In genomic region chr5:52577546-52577945, GRCh38 we compare ENCODE assay signal across 39 cellular contexts.
"Had no signal": no experiment of that assay in that cellular context is flagged by ENCODE, and none has a peak within 500 bp of the region (broad histone marks: within the 10 kb centered on the region; RNA-seq: fewer than 3 reads in every experiment).

No MANE protein-coding gene starts in this region.

- H3K27me3 ChIP-seq: adrenal gland, ascending aorta, body of pancreas, brain microvascular endothelial cell, breast epithelium, cardiac muscle cell had no signal

- H3K4me1 ChIP-seq: adrenal gland, ascending aorta, body of pancreas, breast epithelium had no signal

- H3K27ac ChIP-seq: adrenal gland, ascending aorta, body of pancreas, brain microvascular endothelial cell, breast epithelium, cardiac muscle cell had no signal

- H3K4me3 Mint-ChIP-seq: activated naive CD4-positive, alpha-beta T cell treated with anti-CD3 and anti-CD28 coated beads for 36 hours; activated naive CD4-positive, alpha-beta T cell treated with anti-CD3 and anti-CD28 coated beads, Interleukin-2, amount 10 ng/mL, durations not matched to agents 7 days and 5 days; activated naive CD4-positive, alpha-beta T cell treated with anti-CD3 and anti-CD28 coated beads, Interleukin-2, amount 50 U/mL, for 24 hours; activated naive CD8-positive, alpha-beta T cell; activated naive CD8-positive, alpha-beta T cell treated with anti-CD3 and anti-CD28 coated beads for 36 hours; activated naive CD8-positive, alpha-beta T cell treated with anti-CD3 and anti-CD28 coated beads, Interleukin-2, amount 10 ng/mL, durations not matched to agents 7 days and 5 days; activated naive CD8-positive, alpha-beta T cell treated with anti-CD3 and anti-CD28 coated beads, Interleukin-2, amount 50 U/mL, for 24 hours; activated T-cell treated with anti-CD3 and anti-CD28 coated beads, Interleukin-2, amount 50 U/mL, for 4 hours; activated T-cell treated with anti-CD3 and anti-CD28 coated beads, Interleukin-2, amount 50 U/mL, for 72 hours; activated T-helper 1 cell treated with anti-CD3 and anti-CD28 coated beads, Interleukin-12 subunit alpha, Interleukin-12 subunit beta, Interleukin-2, Interleukin-4 antibody, amounts not matched to agents 30 ng/mL and 10 ng/mL and 1 ng/mL, durations not matched to agents 14 hours and 24 hours and 36 hours; activated T-helper 17 cell treated with anti-CD3 and anti-CD28 coated beads, Interleukin-2, amount 50 U/mL, for 72 hours; brain; central memory CD8-positive, alpha-beta T cell had no signal

- H3K27ac Mint-ChIP-seq: activated naive CD4-positive, alpha-beta T cell treated with anti-CD3 and anti-CD28 coated beads for 36 hours; activated naive CD4-positive, alpha-beta T cell treated with anti-CD3 and anti-CD28 coated beads, Interleukin-2, amount 10 ng/mL, durations not matched to agents 7 days and 5 days; activated naive CD4-positive, alpha-beta T cell treated with anti-CD3 and anti-CD28 coated beads, Interleukin-2, amount 50 U/mL, for 24 hours; activated naive CD4-positive, alpha-beta T cell treated with anti-CD3 and anti-CD28 coated beads, Interleukin-2, amount 50 U/mL, for 72 hours; activated naive CD8-positive, alpha-beta T cell; activated naive CD8-positive, alpha-beta T cell treated with anti-CD3 and anti-CD28 coated beads for 36 hours; activated naive CD8-positive, alpha-beta T cell treated with anti-CD3 and anti-CD28 coated beads, Interleukin-2, amount 10 ng/mL, durations not matched to agents 7 days and 5 days; activated naive CD8-positive, alpha-beta T cell treated with anti-CD3 and anti-CD28 coated beads, Interleukin-2, amount 50 U/mL, for 24 hours; activated T-cell treated with anti-CD3 and anti-CD28 coated beads, Interleukin-2, amount 50 U/mL, for 72 hours; activated T-helper 1 cell treated with anti-CD3 and anti-CD28 coated beads, Interleukin-12 subunit alpha, Interleukin-12 subunit beta, Interleukin-2, Interleukin-4 antibody, amounts not matched to agents 30 ng/mL and 10 ng/mL and 1 ng/mL, durations not matched to agents 14 hours and 24 hours and 36 hours; activated T-helper 17 cell treated with anti-CD3 and anti-CD28 coated beads, Interleukin-2, amount 50 U/mL, for 72 hours; activated T-helper 2 cell treated with anti-CD3 and anti-CD28 coated beads, Interferon-gamma antibody, Interleukin-2, Interleukin-4, amounts not matched to agents 10 μg/mL and 5 μg/mL and 100 μg/mL, durations not matched to agents 14 hours and 24 hours and 36 hours; brain had no signal

- H3K36me3 Mint-ChIP-seq: activated naive CD4-positive, alpha-beta T cell treated with anti-CD3 and anti-CD28 coated beads, Interleukin-2, amount 10 ng/mL, durations not matched to agents 7 days and 5 days; activated naive CD4-positive, alpha-beta T cell treated with anti-CD3 and anti-CD28 coated beads, Interleukin-2, amount 50 U/mL, for 24 hours; activated naive CD4-positive, alpha-beta T cell treated with anti-CD3 and anti-CD28 coated beads, Interleukin-2, amount 50 U/mL, for 72 hours; activated naive CD8-positive, alpha-beta T cell; activated naive CD8-positive, alpha-beta T cell treated with anti-CD3 and anti-CD28 coated beads for 36 hours; activated naive CD8-positive, alpha-beta T cell treated with anti-CD3 and anti-CD28 coated beads, Interleukin-2, amount 10 ng/mL, durations not matched to agents 7 days and 5 days; brain had no signal

- H3K4me1 Mint-ChIP-seq: activated naive CD4-positive, alpha-beta T cell treated with anti-CD3 and anti-CD28 coated beads, Interleukin-2, amount 10 ng/mL, durations not matched to agents 7 days and 5 days; activated naive CD4-positive, alpha-beta T cell treated with anti-CD3 and anti-CD28 coated beads, Interleukin-2, amount 50 U/mL, for 24 hours; activated naive CD8-positive, alpha-beta T cell treated with anti-CD3 and anti-CD28 coated beads for 36 hours; activated naive CD8-positive, alpha-beta T cell treated with anti-CD3 and anti-CD28 coated beads, Interleukin-2, amount 10 ng/mL, durations not matched to agents 7 days and 5 days; activated naive CD8-positive, alpha-beta T cell treated with anti-CD3 and anti-CD28 coated beads, Interleukin-2, amount 50 U/mL, for 24 hours; activated T-helper 17 cell treated with anti-CD3 and anti-CD28 coated beads, Interleukin-2, amount 50 U/mL, for 72 hours; brain; central memory CD8-positive, alpha-beta T cell had no signal

- ATAC-seq: activated naive CD4-positive, alpha-beta T cell treated with anti-CD3 and anti-CD28 coated beads, Interleukin-2, amount 50 U/mL, for 72 hours; activated naive CD8-positive, alpha-beta T cell treated with anti-CD3 and anti-CD28 coated beads, Interleukin-2, amount 50 U/mL, for 24 hours; activated T-cell treated with anti-CD3 and anti-CD28 coated beads, Interleukin-2, amount 50 U/mL, for 4 hours; activated T-cell treated with anti-CD3 and anti-CD28 coated beads, Interleukin-2, amount 50 U/mL, for 72 hours; activated T-helper 17 cell treated with anti-CD3 and anti-CD28 coated beads, Interleukin-2, amount 50 U/mL, for 72 hours; body of pancreas had no signal

- H3K9me3 ChIP-seq: adrenal gland, ascending aorta, body of pancreas, breast epithelium had no signal

- H3K4me3 ChIP-seq: adrenal gland, ascending aorta, body of pancreas, breast epithelium, cardiac muscle cell had no signal

- FAIRE-seq: astrocyte, bronchial epithelial cell, colon had no signal

- H3K9me3 Mint-ChIP-seq: activated naive CD4-positive, alpha-beta T cell treated with anti-CD3 and anti-CD28 coated beads for 36 hours; activated naive CD4-positive, alpha-beta T cell treated with anti-CD3 and anti-CD28 coated beads, Interleukin-2, amount 10 ng/mL, durations not matched to agents 7 days and 5 days; activated naive CD4-positive, alpha-beta T cell treated with anti-CD3 and anti-CD28 coated beads, Interleukin-2, amount 50 U/mL, for 24 hours; activated naive CD4-positive, alpha-beta T cell treated with anti-CD3 and anti-CD28 coated beads, Interleukin-2, amount 50 U/mL, for 72 hours; activated naive CD8-positive, alpha-beta T cell treated with anti-CD3 and anti-CD28 coated beads for 36 hours; activated naive CD8-positive, alpha-beta T cell treated with anti-CD3 and anti-CD28 coated beads, Interleukin-2, amount 10 ng/mL, durations not matched to agents 7 days and 5 days; activated naive CD8-positive, alpha-beta T cell treated with anti-CD3 and anti-CD28 coated beads, Interleukin-2, amount 50 U/mL, for 24 hours; activated T-cell treated with anti-CD3 and anti-CD28 coated beads, Interleukin-2, amount 50 U/mL, for 4 hours; activated T-helper 1 cell treated with anti-CD3 and anti-CD28 coated beads, Interleukin-12 subunit alpha, Interleukin-12 subunit beta, Interleukin-2, Interleukin-4 antibody, amounts not matched to agents 30 ng/mL and 10 ng/mL and 1 ng/mL, durations not matched to agents 14 hours and 24 hours and 36 hours; activated T-helper 17 cell treated with anti-CD3 and anti-CD28 coated beads, Interleukin-2, amount 50 U/mL, for 72 hours; activated T-helper 2 cell treated with anti-CD3 and anti-CD28 coated beads, Interferon-gamma antibody, Interleukin-2, Interleukin-4, amounts not matched to agents 10 μg/mL and 5 μg/mL and 100 μg/mL, durations not matched to agents 14 hours and 24 hours and 36 hours; brain; central memory CD8-positive, alpha-beta T cell had no signal

- H3K36me3 ChIP-seq: adrenal gland, ascending aorta, brain microvascular endothelial cell, breast epithelium, cardiac muscle cell had no signal

- H3K27me3 Mint-ChIP-seq: activated naive CD4-positive, alpha-beta T cell treated with anti-CD3 and anti-CD28 coated beads, Interleukin-2, amount 10 ng/mL, durations not matched to agents 7 days and 5 days; brain had no signal

- DNase-seq: activated effector memory CD4-positive, alpha-beta T cell treated with anti-CD3 and anti-CD28 coated beads, Interleukin-2, amount 50 U/mL, for 16 hours; activated effector memory CD4-positive, alpha-beta T cell treated with Interleukin-2 at 50 U/mL for 16 hours; activated gamma-delta T cell; activated gamma-delta T cell treated with Interleukin-2 at 50 U/mL for 16 hours; activated naive CD4-positive, alpha-beta T cell; activated naive CD4-positive, alpha-beta T cell treated with anti-CD3 and anti-CD28 coated beads for 36 hours; activated naive CD4-positive, alpha-beta T cell treated with anti-CD3 and anti-CD28 coated beads, Interleukin-2, amount 10 ng/mL, durations not matched to agents 7 days and 5 days; activated naive CD4-positive, alpha-beta T cell treated with anti-CD3 and anti-CD28 coated beads, Interleukin-2, amount 50 U/mL, for 16 hours; activated naive CD4-positive, alpha-beta T cell treated with Interleukin-2 at 50 U/mL for 16 hours; activated naive CD8-positive, alpha-beta T cell treated with anti-CD3 and anti-CD28 coated beads for 36 hours; activated naive CD8-positive, alpha-beta T cell treated with anti-CD3 and anti-CD28 coated beads, Interleukin-2, amount 10 ng/mL, durations not matched to agents 7 days and 5 days; activated naive CD8-positive, alpha-beta T cell treated with anti-CD3 and anti-CD28 coated beads, Interleukin-2, amount 50 U/mL, for 24 hours; activated T-cell treated with anti-CD3 and anti-CD28 coated beads, Interleukin-2, amount 50 U/mL, for 4 hours; activated T-cell treated with anti-CD3 and anti-CD28 coated beads, Interleukin-2, amount 50 U/mL, for 48 hours; activated T-cell treated with anti-CD3 and anti-CD28 coated beads, Interleukin-2, amount 50 U/mL, for 72 hours; adrenal gland; amniotic stem cell; amygdala; anterior cingulate cortex; aorta; body of pancreas; brain microvascular endothelial cell; caudate nucleus; central memory CD4-positive, alpha-beta T cell; cerebellar nuclear complex had no signal
